Comparison of ENCODE assay signal across 1 cellular context in the genomic region with DNA sequence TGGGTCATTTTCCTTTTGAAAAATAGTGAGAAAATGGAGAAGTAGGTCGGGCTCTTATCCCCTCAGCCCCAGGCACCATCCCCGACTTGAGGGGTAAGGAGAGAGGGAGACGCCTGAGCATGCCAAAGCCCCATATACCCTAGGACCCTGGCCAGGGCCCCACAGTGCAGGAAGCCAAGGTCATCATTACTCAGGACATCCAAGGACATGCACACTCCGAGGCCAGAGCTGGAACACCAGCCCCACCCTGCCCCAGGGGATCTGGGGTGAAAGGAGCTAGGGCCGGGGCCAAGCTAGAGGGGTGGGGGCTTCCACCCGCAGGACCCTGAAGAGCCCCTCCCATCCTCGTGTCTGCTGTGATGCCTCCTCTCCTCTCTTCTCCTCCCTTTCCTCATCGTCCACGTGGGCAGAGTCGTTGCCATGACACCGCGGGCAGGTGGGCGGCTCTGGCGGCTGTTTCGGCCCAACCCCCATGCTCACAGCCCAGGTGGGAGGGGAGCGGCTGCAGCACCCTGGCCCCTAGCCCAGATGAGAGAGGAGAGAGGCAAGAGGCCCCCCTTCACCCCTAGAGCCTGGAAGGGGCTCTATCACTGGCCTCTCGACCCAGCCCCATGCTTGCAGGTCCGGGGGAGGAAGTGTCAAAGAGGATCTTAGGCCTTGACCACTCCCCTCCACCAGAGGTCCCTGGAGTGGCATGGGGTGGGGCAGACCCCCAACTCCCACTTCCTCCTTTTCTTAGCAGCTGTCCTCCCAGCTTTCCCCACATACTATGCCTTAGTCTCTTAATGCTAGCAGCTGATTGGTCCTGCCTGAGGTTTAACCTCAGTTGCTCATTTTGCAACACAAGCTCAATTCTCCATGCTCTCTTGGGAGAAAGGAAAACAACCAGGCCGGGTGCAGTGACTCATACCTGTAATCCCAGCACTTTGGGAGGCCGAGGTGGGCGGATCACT.
TF ChIP-seq lines count a peak whose summit lies in the region.

No MANE protein-coding gene starts in this region.

TF ChIP-seq in K562, 482 proteins besides CTCF, POLR2A, EP300 and RAD21 (continued from another document):
- TF ChIP-seq, protein P1, sequence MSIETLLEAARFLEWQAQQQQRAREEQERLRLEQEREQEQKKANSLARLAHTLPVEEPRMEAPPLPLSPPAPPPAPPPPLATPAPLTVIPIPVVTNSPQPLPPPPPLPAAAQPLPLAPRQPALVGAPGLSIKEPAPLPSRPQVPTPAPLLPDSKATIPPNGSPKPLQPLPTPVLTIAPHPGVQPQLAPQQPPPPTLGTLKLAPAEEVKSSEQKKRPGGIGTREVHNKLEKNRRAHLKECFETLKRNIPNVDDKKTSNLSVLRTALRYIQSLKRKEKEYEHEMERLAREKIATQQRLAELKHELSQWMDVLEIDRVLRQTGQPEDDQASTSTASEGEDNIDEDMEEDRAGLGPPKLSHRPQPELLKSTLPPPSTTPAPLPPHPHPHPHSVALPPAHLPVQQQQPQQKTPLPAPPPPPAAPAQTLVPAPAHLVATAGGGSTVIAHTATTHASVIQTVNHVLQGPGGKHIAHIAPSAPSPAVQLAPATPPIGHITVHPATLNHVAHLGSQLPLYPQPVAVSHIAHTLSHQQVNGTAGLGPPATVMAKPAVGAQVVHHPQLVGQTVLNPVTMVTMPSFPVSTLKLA (conservative IDR thresholded peaks at IDR 0.05) = 0 out of 4 replicates have a peak, but pooled peaks of 1 of the 2 experiments have one; percentile 22
- TF ChIP-seq, protein P2, sequence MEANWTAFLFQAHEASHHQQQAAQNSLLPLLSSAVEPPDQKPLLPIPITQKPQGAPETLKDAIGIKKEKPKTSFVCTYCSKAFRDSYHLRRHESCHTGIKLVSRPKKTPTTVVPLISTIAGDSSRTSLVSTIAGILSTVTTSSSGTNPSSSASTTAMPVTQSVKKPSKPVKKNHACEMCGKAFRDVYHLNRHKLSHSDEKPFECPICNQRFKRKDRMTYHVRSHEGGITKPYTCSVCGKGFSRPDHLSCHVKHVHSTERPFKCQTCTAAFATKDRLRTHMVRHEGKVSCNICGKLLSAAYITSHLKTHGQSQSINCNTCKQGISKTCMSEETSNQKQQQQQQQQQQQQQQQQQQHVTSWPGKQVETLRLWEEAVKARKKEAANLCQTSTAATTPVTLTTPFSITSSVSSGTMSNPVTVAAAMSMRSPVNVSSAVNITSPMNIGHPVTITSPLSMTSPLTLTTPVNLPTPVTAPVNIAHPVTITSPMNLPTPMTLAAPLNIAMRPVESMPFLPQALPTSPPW (CRISPR knock-in tag; IDR thresholded peaks at IDR 0.05) = 0 out of 2 replicates have a peak, but pooled peaks have one; percentile 14
- TF ChIP-seq ZBTB40 (IDR thresholded peaks at IDR 0.05) (no peak), ZBTB40 (CRISPR knock-in tag; IDR thresholded peaks at IDR 0.05) (no peak), IRF2 (CRISPR knock-in tag; IDR thresholded peaks at IDR 0.05) (no peak), RFX1 (IDR thresholded peaks at IDR 0.05) (peak; percentile 81), TFAM (CRISPR knock-in tag; conservative IDR thresholded peaks at IDR 0.05) (no peak), BMI1 (IDR thresholded peaks at IDR 0.05; ENCODE audit: low read length) (no peak), NFE2 (IDR thresholded peaks at IDR 0.05; ENCODE audit: low read depth) (no peak)
- TF ChIP-seq, protein P3, sequence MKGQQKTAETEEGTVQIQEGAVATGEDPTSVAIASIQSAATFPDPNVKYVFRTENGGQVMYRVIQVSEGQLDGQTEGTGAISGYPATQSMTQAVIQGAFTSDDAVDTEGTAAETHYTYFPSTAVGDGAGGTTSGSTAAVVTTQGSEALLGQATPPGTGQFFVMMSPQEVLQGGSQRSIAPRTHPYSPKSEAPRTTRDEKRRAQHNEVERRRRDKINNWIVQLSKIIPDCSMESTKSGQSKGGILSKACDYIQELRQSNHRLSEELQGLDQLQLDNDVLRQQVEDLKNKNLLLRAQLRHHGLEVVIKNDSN (CRISPR knock-in tag; IDR thresholded peaks at IDR 0.05) = peak; percentile 52; the same call in 1 of the 2 replicates
TF ChIP-seq in K562: peak in this region for 9.
